ENCODE assay signal across 9 cellular contexts in the genomic region with DNA sequence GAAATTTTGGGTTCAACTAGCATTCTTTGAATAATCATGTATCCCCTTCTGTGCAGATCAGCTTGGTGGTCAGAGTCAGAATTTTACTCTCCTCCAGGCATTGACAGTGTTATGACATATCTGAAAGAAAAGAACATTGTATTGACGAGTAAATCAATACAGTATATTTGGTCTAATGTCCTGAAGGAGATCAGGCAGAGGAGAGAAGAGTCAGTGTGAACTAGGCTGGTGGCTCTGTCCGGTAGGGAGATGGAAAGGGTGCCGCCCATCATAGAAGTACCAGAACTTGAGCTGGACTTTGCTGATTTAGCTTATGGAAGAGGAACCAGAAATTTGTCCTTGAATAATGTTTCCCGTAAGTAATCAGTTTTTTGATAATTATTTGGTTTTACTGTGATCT. TPM values are rescaled to one million over a fixed set of nuclear protein-coding genes. Genes with fewer than 3 reads are reported as not detected.
DNase-seq lines count a peak whose midpoint lies in the region; ATAC-seq and TF ChIP-seq lines count a peak whose summit lies in the region.
"Had no signal": no experiment of that assay in that cellular context is flagged by ENCODE, and none has a peak within 500 bp of the region (broad histone marks: within the 10 kb centered on the region; RNA-seq: fewer than 3 reads in every experiment).

A gene (plus strand): TSS at position 301 of the 400 bp plus-strand sequence. CDS start 555 bp downstream, outside the sequence.

- H3K27me3 Mint-ChIP-seq in activated T-cell treated with anti-CD3 and anti-CD28 coated beads, Interleukin-2, amount 50 U/mL, for 4 hours (ENCODE audit: low read depth): peaks cover 41% of the 10 kb centered on the region
- peaks cover 54% of the 10 kb centered on the region for H3K27me3 Mint-ChIP-seq in brain

- peak within 1 kb of the TSS; percentile 59 for H3K4me3 ChIP-seq in lower lobe of right lung
- H3K4me3 ChIP-seq in thoracic aorta: peak within 1 kb of the TSS; percentile 74

- no peak within 1 kb of the TSS for H3K27ac Mint-ChIP-seq in brain

- H3K4me1 ChIP-seq in lower lobe of right lung (peaks cover 33% of the 10 kb centered on the region), thoracic aorta (ENCODE audit: control insufficient read depth in 1 of 2, low read depth in 2 of 2) (peaks cover 5 to 14% of the 10 kb centered on the region in 2 donors)

- H3K36me3 Mint-ChIP-seq in activated T-cell treated with anti-CD3 and anti-CD28 coated beads, Interleukin-2, amount 50 U/mL, for 4 hours (ENCODE audit: insufficient read depth): no peaks in the 10 kb centered on the region
- H3K36me3 Mint-ChIP-seq in brain: no peaks in the 10 kb centered on the region

- H3K27ac ChIP-seq in lower lobe of right lung (peak within 1 kb of the TSS; percentile 51), thoracic aorta (no peak within 1 kb of the TSS)
- H3K27ac ChIP-seq: C4-2B had no signal

- H3K9me3 ChIP-seq in lower lobe of right lung: no peaks in the 10 kb centered on the region
- no peaks in the 10 kb centered on the region for H3K9me3 ChIP-seq in thoracic aorta

- TF ChIP-seq CTCF in brain (conservative IDR thresholded peaks at IDR 0.05) (no peak), lower lobe of right lung (IDR thresholded peaks at IDR 0.05) (no peak), thoracic aorta (IDR thresholded peaks at IDR 0.05) (no peak)

- H3K9me3 Mint-ChIP-seq in activated T-cell treated with anti-CD3 and anti-CD28 coated beads, Interleukin-2, amount 50 U/mL, for 4 hours: no peaks in the 10 kb centered on the region
- H3K9me3 Mint-ChIP-seq in brain: peaks cover 0 to 3% (median 0%) of the 10 kb centered on the region in 5 experiments

- no peaks in the 10 kb centered on the region for H3K36me3 ChIP-seq in lower lobe of right lung
- H3K36me3 ChIP-seq in thoracic aorta: no peaks in the 10 kb centered on the region

- H3K4me1 Mint-ChIP-seq in activated T-cell treated with anti-CD3 and anti-CD28 coated beads, Interleukin-2, amount 50 U/mL, for 4 hours (ENCODE audit: low read depth): peaks cover 23% of the 10 kb centered on the region
- peaks cover 14% of the 10 kb centered on the region for H3K4me1 Mint-ChIP-seq in brain

- peak within 1 kb of the TSS; percentile 46 for H3K4me3 Mint-ChIP-seq in activated T-cell treated with anti-CD3 and anti-CD28 coated beads, Interleukin-2, amount 50 U/mL, for 4 hours
- H3K4me3 Mint-ChIP-seq in brain: peak within 1 kb of the TSS; percentile 34 to 80 (median 69)

- DNase-seq in activated T-cell treated with anti-CD3 and anti-CD28 coated beads, Interleukin-2, amount 50 U/mL, for 4 hours: no peak
- DNase-seq in activated T-cell treated with anti-CD3 and anti-CD28 coated beads, Interleukin-2, amount 50 U/mL, for 1 hour: no peak
- DNase-seq in lower lobe of right lung (no peak), thoracic aorta (ENCODE audit: low spot score) (no peak), head of caudate nucleus (no peak), midbrain (lab: John Stamatoyannopoulos, UW) (no peak), DMS79 treated with DMSO at 0.1 percent for 48 hours (lab: John Stamatoyannopoulos, UW) (no peak)

- peaks cover 14% of the 10 kb centered on the region for H3K27me3 ChIP-seq in lower lobe of right lung (ENCODE audit: low read depth)
- no peaks in the 10 kb centered on the region for H3K27me3 ChIP-seq in thoracic aorta (replicated peaks; ENCODE audit: insufficient read depth)

- intact Hi-C loops in lower lobe of right lung (cut with DNase I) (no loop called here), head of caudate nucleus (cut with DNase I) (no loop called here)

- ATAC-seq in activated T-cell treated with anti-CD3 and anti-CD28 coated beads, Interleukin-2, amount 50 U/mL, for 4 hours: no peak
- ATAC-seq in lower lobe of right lung (no peak), thoracic aorta (ENCODE audit: insufficient number of reproducible peaks, low FRiP score, low read depth) (no peak)

RNA-seq across cellular contexts. Expression of the gene that starts here (rescaled TPM):
- 1 to 10 TPM; 1.5 to 2.3 (median 1.7) TPM for total RNA-seq in activated T-cell treated with anti-CD3 and anti-CD28 coated beads, Interleukin-2, amount 50 U/mL, for 4 hours
- polyA plus RNA-seq in brain (ENCODE audit: insufficient read depth, low read depth, low replicate concordance): 1.2 TPM
- total RNA-seq in lower lobe of right lung (9.1 TPM), thoracic aorta (10 to 100 TPM in 1 of 2 donors, 1 to 10 TPM in 1; 3.9 to 15.0 TPM)
